ENCODE assay signal across 8 cellular contexts in genomic region chr20:62972270-62973032, GRCh38. TPM values are rescaled to one million over a fixed set of nuclear protein-coding genes. Genes with fewer than 3 reads are reported as not detected.
A peak's percentile ranks its signal among the peaks of the same experiment; 100 is the strongest.
DNase-seq lines count a peak whose midpoint lies in the region; ATAC-seq and TF ChIP-seq lines count a peak whose summit lies in the region.

No MANE protein-coding gene starts in this region.

- no TSS peak for BruUV-seq in OCI-LY7 (replicated peaks; lab: Mats Ljungman, UMichigan)

- no peaks in the 10 kb centered on the region for H3K79me2 ChIP-seq in OCI-LY7 (ENCODE audit: insufficient read depth, low read depth, low read length)

- no peak overlapping the region for H2AFZ ChIP-seq in OCI-LY7 (ENCODE audit: low read length)

- POLR2A ChIA-PET in OCI-LY7 (lab: Charles Lee): no interaction called here

- peak; percentile 28 for DNase-seq in AG09319 (ENCODE audit: extremely low read depth, low read depth)
- DNase-seq in OCI-LY7 (ENCODE audit: low spot score): peak; percentile 82
- peak; percentile 81 for DNase-seq in activated T-cell treated with anti-CD3 and anti-CD28 coated beads for 24 hours (ENCODE audit: low read depth)
- peak; percentile 78 to 84 for DNase-seq in erythroblast (lab: John Stamatoyannopoulos, UW)
- DNase-seq in mucosa of gallbladder (ENCODE audit: low spot score): peak; percentile 87
- peak; percentile 60 to 67 for DNase-seq in stimulated activated CD8-positive, alpha-beta memory T cell treated with anti-CD3 and anti-CD28 coated beads, Interleukin-4, amount 100 ng/mL, for 4 hours (ENCODE audit: low read depth in 2 of 2, low spot score in 1 of 2)

- peak overlapping the region; percentile 36 for H3K4me3 ChIP-seq in HUES6 (ENCODE audit: low read depth, low read length)
- no peak overlapping the region for H3K4me3 ChIP-seq in OCI-LY7 (ENCODE audit: low read depth, low read length, poor library complexity, severe bottlenecking)

- CTCF ChIA-PET in OCI-LY7 (lab: Charles Lee; ENCODE audit: unreplicated experiment): interaction anchor here (0.7 kb wide), 1 partner anchor 762 kb away, joined by 3 read pairs; no protein-coding TSS in a partner anchor

- no peaks in the 10 kb centered on the region for H4K20me1 ChIP-seq in OCI-LY7 (ENCODE audit: insufficient read depth, low read length)

- no peaks in the 10 kb centered on the region for H3K36me3 ChIP-seq in HUES6 (ENCODE audit: control insufficient read depth, insufficient read depth, low read length)
- no peaks in the 10 kb centered on the region for H3K36me3 ChIP-seq in OCI-LY7 (ENCODE audit: insufficient read depth, low read length)

- no peak for TF ChIP-seq POLR2A in erythroblast (IDR thresholded peaks at IDR 0.05; ENCODE audit: low read length)

- peaks cover 59% of the 10 kb centered on the region for H3K27me3 ChIP-seq in HUES6 (ENCODE audit: control insufficient read depth, insufficient read depth, low read length)

- H3K9me2 ChIP-seq in OCI-LY7 (ENCODE audit: insufficient read depth, low read length): no peaks in the 10 kb centered on the region

- H3K27ac ChIP-seq in HUES6 (ENCODE audit: low read depth, low read length): no peak overlapping the region
- H3K27ac ChIP-seq in OCI-LY7 (ENCODE audit: low read depth, low read length, poor library complexity, severe bottlenecking): no peak overlapping the region

- H3K9me3 ChIP-seq in HUES6 (ENCODE audit: control insufficient read depth, insufficient read depth, low read depth, low read length): no peaks in the 10 kb centered on the region
- H3K9me3 ChIP-seq in OCI-LY7 (ENCODE audit: low read length): no peaks in the 10 kb centered on the region

- H3K4me2 ChIP-seq in OCI-LY7 (ENCODE audit: low read length): peak overlapping the region; percentile 60

- H3K9ac ChIP-seq in HUES6 (ENCODE audit: low read length): no peak overlapping the region

- intact Hi-C loops in OCI-LY7 (cut with micrococcal nuclease; ENCODE audit: unreplicated experiment): loop anchor here (1.0 kb wide), 2 partner anchors 37 to 72 kb away; no protein-coding TSS in a partner anchor

- peak; percentile 67 for ATAC-seq in GM18907 (IDR thresholded peaks at IDR 0.05; ENCODE audit: unreplicated experiment)

- H3K4me1 ChIP-seq in HUES6 (ENCODE audit: control insufficient read depth, insufficient read depth, low read length): peaks cover 33% of the 10 kb centered on the region
- peaks cover 4% of the 10 kb centered on the region for H3K4me1 ChIP-seq in OCI-LY7 (ENCODE audit: insufficient read depth, low read length, poor library complexity, severe bottlenecking)

- TF ChIP-seq CTCF in AG09319 (IDR thresholded peaks at IDR 0.05; ENCODE audit: low read depth, low read length) (peak; percentile 93), OCI-LY7 (conservative IDR thresholded peaks at IDR 0.05; ENCODE audit: low read length) (peak; percentile 84)

RNA-seq across cellular contexts. Expression of gene SLC17A9, which starts 19.9 kb away (rescaled TPM):
- 1.7 and 2.0 TPM in 2 replicates for total RNA-seq in OCI-LY7 (2014; rRNA removed; shearing (Covaris generic))
- total RNA-seq in OCI-LY7 (2022): 8.1 and 13.2 TPM in 2 replicates
- 19.8 TPM for total RNA-seq in mucosa of gallbladder

RNA-seq across cellular contexts. Expression of gene BHLHE23, which starts 34.3 kb away (rescaled TPM):
- not detected in 2 replicates for total RNA-seq in OCI-LY7 (2014; rRNA removed; shearing (Covaris generic))
- total RNA-seq in OCI-LY7 (2022) (not detected in 2 replicates), mucosa of gallbladder (not detected)

RNA-seq across cellular contexts. Expression of gene GID8, which starts 34.5 kb away (rescaled TPM):
- total RNA-seq in OCI-LY7 (2014; rRNA removed; shearing (Covaris generic)): 28.7 and 29.2 TPM in 2 replicates
- total RNA-seq in OCI-LY7 (2022) (46.1 and 47.7 TPM in 2 replicates), mucosa of gallbladder (32.9 TPM)

RNA-seq across cellular contexts. Expression of gene DIDO1, which starts 46.1 kb away (rescaled TPM):
- total RNA-seq in OCI-LY7 (2014; rRNA removed; shearing (Covaris generic)): 65.1 and 69.2 TPM in 2 replicates
- 70.6 and 79.0 TPM in 2 replicates for total RNA-seq in OCI-LY7 (2022)
- total RNA-seq in mucosa of gallbladder: 61.1 TPM

Comparison
In these comparisons a context has a peak if more than half of its experiments do, and no peak if none do; other contexts are left out.
1. DNase-seq: peak in every context shown above with its lines; median percentile 87 in mucosa of gallbladder; 82 in OCI-LY7; 81 in activated T-cell treated with anti-CD3 and anti-CD28 coated beads for 24 hours; 81 in erythroblast; 64 in stimulated activated CD8-positive, alpha-beta memory T cell treated with anti-CD3 and anti-CD28 coated beads, Interleukin-4, amount 100 ng/mL, for 4 hours; 28 in AG09319.